In the genomic region with DNA sequence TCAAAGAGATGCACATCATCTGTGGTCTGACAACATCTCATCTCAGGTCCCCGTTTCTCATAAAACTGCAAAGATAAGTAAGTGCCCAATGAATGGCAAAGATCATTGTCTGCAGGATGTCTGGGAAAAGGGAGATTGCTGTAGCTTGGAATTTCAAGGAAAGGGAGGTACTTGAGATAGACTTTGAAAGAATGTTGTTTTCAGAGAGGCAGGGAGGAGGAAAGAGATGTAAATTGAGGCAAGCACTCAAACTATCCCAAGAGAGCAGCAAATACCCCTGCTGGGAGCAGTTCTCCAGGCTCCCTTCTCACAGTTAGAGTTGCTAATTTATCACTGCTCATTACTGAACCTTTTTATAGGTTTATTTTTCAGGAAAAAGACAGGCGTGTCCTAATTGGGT, we compare ENCODE assay signal across 16 cellular contexts.
DNase-seq lines count a peak whose midpoint lies in the region; ATAC-seq and TF ChIP-seq lines count a peak whose summit lies in the region.
"Had no signal": no experiment of that assay in that cellular context is flagged by ENCODE, and none has a peak within 500 bp of the region (broad histone marks: within the 10 kb centered on the region; RNA-seq: fewer than 3 reads in every experiment).

No MANE protein-coding gene starts in this region.

- H3K27ac ChIP-seq in GM23338 (ENCODE audit: low read depth) (peak overlapping the region; percentile 97), OCI-LY7 (ENCODE audit: low read depth, low read length, poor library complexity, severe bottlenecking) (no peak overlapping the region), iPS DF 6.9 (ENCODE audit: low read length) (peak overlapping the region; percentile 55), neural progenitor cell (no peak overlapping the region)
- no peak overlapping the region for H3K27ac ChIP-seq in naive thymus-derived CD4-positive, alpha-beta T cell (ENCODE audit: low read depth, low read length)

- H3K27me3 ChIP-seq in GM23338 (ENCODE audit: insufficient read depth), result no peaks in the 10 kb centered on the region
- no peaks in the 10 kb centered on the region for H3K27me3 ChIP-seq in iPS DF 6.9 (ENCODE audit: control insufficient read depth, insufficient read depth, low read length)
- no peaks in the 10 kb centered on the region for H3K27me3 ChIP-seq in neural progenitor cell
- H3K27me3 ChIP-seq in naive thymus-derived CD4-positive, alpha-beta T cell (ENCODE audit: control insufficient read depth in 2 of 2, insufficient read depth in 2 of 2, low read length in 2 of 2), result no peaks in the 10 kb centered on the region

- H3K36me3 Mint-ChIP-seq in GM23338 (ENCODE audit: low read depth) (peaks cover 24% of the 10 kb centered on the region), neural progenitor cell (peaks cover 2% of the 10 kb centered on the region)
- no peaks in the 10 kb centered on the region for H3K36me3 Mint-ChIP-seq in naive thymus-derived CD4-positive, alpha-beta T cell
- H3K36me3 Mint-ChIP-seq in activated T-cell treated with anti-CD3 and anti-CD28 coated beads, Interleukin-2, amount 50 U/mL, for 72 hours (ENCODE audit: insufficient read depth in 2 of 2), result no peaks in the 10 kb centered on the region

- H3K27me3 Mint-ChIP-seq in GM23338 (ENCODE audit: insufficient read depth, low read depth, poor library complexity) (peaks cover 14% of the 10 kb centered on the region), neural progenitor cell (ENCODE audit: insufficient read depth, low read depth) (no peaks in the 10 kb centered on the region)
- peaks cover 0 to 27% (median 22%) of the 10 kb centered on the region in 5 donors for H3K27me3 Mint-ChIP-seq in naive thymus-derived CD4-positive, alpha-beta T cell
- H3K27me3 Mint-ChIP-seq in activated T-cell treated with anti-CD3 and anti-CD28 coated beads, Interleukin-2, amount 50 U/mL, for 72 hours (ENCODE audit: low read depth), result peaks cover 15% of the 10 kb centered on the region
- H3K27me3 Mint-ChIP-seq: CD4-positive, alpha-beta T cell had no signal

- H3K9me2 ChIP-seq in GM23338 (ENCODE audit: insufficient read depth) (no peaks in the 10 kb centered on the region; the same call in 1 of the 2 replicates), OCI-LY7 (ENCODE audit: insufficient read depth, low read length) (no peaks in the 10 kb centered on the region)

- H3K9me3 ChIP-seq in OCI-LY7 (ENCODE audit: low read length) (no peaks in the 10 kb centered on the region), iPS DF 6.9 (ENCODE audit: control insufficient read depth, insufficient read depth, low read length) (no peaks in the 10 kb centered on the region), neural progenitor cell (ENCODE audit: low read depth) (no peaks in the 10 kb centered on the region)
- no peaks in the 10 kb centered on the region for H3K9me3 ChIP-seq in naive thymus-derived CD4-positive, alpha-beta T cell (ENCODE audit: control insufficient read depth in 2 of 3, low read length in 3 of 3)

- no TSS peak for BruUV-seq in OCI-LY7 (replicated peaks; lab: Mats Ljungman, UMichigan)

- H3K4me3 ChIP-seq in GM23338 (peak overlapping the region; percentile 12; the same call in 1 of the 2 replicates), OCI-LY7 (ENCODE audit: low read depth, low read length, poor library complexity, severe bottlenecking) (no peak overlapping the region), iPS DF 6.9 (ENCODE audit: low read length) (no peak overlapping the region), neural progenitor cell (no peak overlapping the region)
- no peak overlapping the region for H3K4me3 ChIP-seq in naive thymus-derived CD4-positive, alpha-beta T cell (ENCODE audit: low read length)

- H3K27ac Mint-ChIP-seq in GM23338, result peak overlapping the region; percentile 97
- peak overlapping the region; percentile 32 for H3K27ac Mint-ChIP-seq in neural progenitor cell
- H3K27ac Mint-ChIP-seq in naive thymus-derived CD4-positive, alpha-beta T cell, result no peak overlapping the region
- no peak overlapping the region for H3K27ac Mint-ChIP-seq in activated T-cell treated with anti-CD3 and anti-CD28 coated beads, Interleukin-2, amount 50 U/mL, for 72 hours
- H3K27ac Mint-ChIP-seq: CD4-positive, alpha-beta T cell had no signal

- H3K4me3 Mint-ChIP-seq in GM23338 (peak overlapping the region; percentile 36; the same call in 2 of the 3 replicates), neural progenitor cell (no peak overlapping the region)
- H3K4me3 Mint-ChIP-seq in naive thymus-derived CD4-positive, alpha-beta T cell, result no peak overlapping the region
- no peak overlapping the region for H3K4me3 Mint-ChIP-seq in activated T-cell treated with anti-CD3 and anti-CD28 coated beads, Interleukin-2, amount 50 U/mL, for 72 hours
- H3K4me3 Mint-ChIP-seq: CD4-positive, alpha-beta T cell; IgD-negative memory B cell had no signal

- H3F3A ChIP-seq in GM23338 (replicated peaks; ENCODE audit: low read depth) (no peaks in the 10 kb centered on the region), neural progenitor cell (ENCODE audit: low read depth) (peaks cover 19% of the 10 kb centered on the region)

- peaks cover 79% of the 10 kb centered on the region for H3K4me1 Mint-ChIP-seq in GM23338
- H3K4me1 Mint-ChIP-seq in neural progenitor cell, result peaks cover 69% of the 10 kb centered on the region
- no peaks in the 10 kb centered on the region for H3K4me1 Mint-ChIP-seq in naive thymus-derived CD4-positive, alpha-beta T cell
- H3K4me1 Mint-ChIP-seq in activated T-cell treated with anti-CD3 and anti-CD28 coated beads, Interleukin-2, amount 50 U/mL, for 72 hours (ENCODE audit: low read depth), result no peaks in the 10 kb centered on the region

- H3K79me2 ChIP-seq in GM23338 (replicated peaks; ENCODE audit: insufficient read depth) (no peaks in the 10 kb centered on the region), OCI-LY7 (ENCODE audit: insufficient read depth, low read depth, low read length) (no peaks in the 10 kb centered on the region), neural progenitor cell (ENCODE audit: low read depth) (no peaks in the 10 kb centered on the region)

- POLR2A ChIA-PET in OCI-LY7 (lab: Charles Lee), result interaction anchor here (1.0 to 1.2 kb wide), 2 partner anchors 9 to 13 kb away, joined by 3 read pairs; no protein-coding TSS in a partner anchor
- POLR2A ChIA-PET in naive thymus-derived CD4-positive, alpha-beta T cell (lab: Charles Lee), result no interaction called here

- H4K20me1 ChIP-seq in GM23338 (replicated peaks; ENCODE audit: insufficient read depth), result no peaks in the 10 kb centered on the region
- no peaks in the 10 kb centered on the region for H4K20me1 ChIP-seq in OCI-LY7 (ENCODE audit: insufficient read depth, low read length)
- H4K20me1 ChIP-seq in neural progenitor cell (ENCODE audit: low read depth), result no peaks in the 10 kb centered on the region

- CTCF ChIA-PET in OCI-LY7 (lab: Charles Lee; ENCODE audit: unreplicated experiment), result no interaction called here
- CTCF ChIA-PET in naive thymus-derived CD4-positive, alpha-beta T cell (lab: Charles Lee), result no interaction called here

- H2AFZ ChIP-seq in GM23338, result no peak overlapping the region
- peak overlapping the region; percentile 15; the same call in 1 of the 2 replicates for H2AFZ ChIP-seq in OCI-LY7 (ENCODE audit: low read length)
- H2AFZ ChIP-seq in neural progenitor cell (replicated peaks), result peak overlapping the region; percentile 44

- H3K9me3 Mint-ChIP-seq in GM23338, result peaks cover 15% of the 10 kb centered on the region; the same call in 2 of the 3 replicates
- H3K9me3 Mint-ChIP-seq in neural progenitor cell, result peaks cover 3% of the 10 kb centered on the region
- no peaks in the 10 kb centered on the region for H3K9me3 Mint-ChIP-seq in naive thymus-derived CD4-positive, alpha-beta T cell
- H3K9me3 Mint-ChIP-seq in activated T-cell treated with anti-CD3 and anti-CD28 coated beads, Interleukin-2, amount 50 U/mL, for 72 hours, result no peaks in the 10 kb centered on the region
- H3K9me3 Mint-ChIP-seq: CD4-positive, alpha-beta T cell had no signal

- no peak overlapping the region for H3K9ac ChIP-seq in neural progenitor cell

- H3K4me1 ChIP-seq in GM23338 (ENCODE audit: insufficient read depth) (peaks cover 54% of the 10 kb centered on the region), OCI-LY7 (ENCODE audit: insufficient read depth, low read length, poor library complexity, severe bottlenecking) (peaks cover 21% of the 10 kb centered on the region), iPS DF 6.9 (ENCODE audit: control insufficient read depth, insufficient read depth, low read length) (peaks cover 14% of the 10 kb centered on the region), neural progenitor cell (peaks cover 41% of the 10 kb centered on the region)
- H3K4me1 ChIP-seq in naive thymus-derived CD4-positive, alpha-beta T cell (ENCODE audit: control insufficient read depth in 2 of 2, insufficient read depth in 2 of 2, low read length in 2 of 2), result no peaks in the 10 kb centered on the region

- TF ChIP-seq CTCF in GM23338 (conservative IDR thresholded peaks at IDR 0.05; ENCODE audit: low read depth in 2 of 2), result no peak
- TF ChIP-seq CTCF in OCI-LY7 (conservative IDR thresholded peaks at IDR 0.05; ENCODE audit: low read length), result no peak
- TF ChIP-seq CTCF in neural progenitor cell (IDR thresholded peaks at IDR 0.05), result no peak

- no CpG with 5 or more reads among the region's 2 CpGs for WGBS in iPS DF 6.9 (ENCODE audit: insufficient coverage, insufficient read length)

- DNase-seq in GM23338 (ENCODE audit: low spot score) (peak; percentile 83), OCI-LY7 (ENCODE audit: low spot score) (no peak), iPS DF 6.9 (ENCODE audit: low read depth, low spot score) (peak; percentile 52), neural progenitor cell (ENCODE audit: low spot score) (no peak)
- no peak for DNase-seq in naive thymus-derived CD4-positive, alpha-beta T cell
- no peak for DNase-seq in activated T-cell treated with anti-CD3 and anti-CD28 coated beads, Interleukin-2, amount 50 U/mL, for 72 hours
- DNase-seq: CD4-positive, alpha-beta T cell; DND-41; NCI-H1417 treated with DMSO at 0.1 percent for 48 hours; NCI-H2029; NCI-H2171 treated with DMSO at 0.1 percent for 48 hours; NCI-H774; SHP77 had no signal

- peak overlapping the region; percentile 37 for H3K4me2 ChIP-seq in GM23338
- no peak overlapping the region for H3K4me2 ChIP-seq in OCI-LY7 (ENCODE audit: low read length)
- peak overlapping the region; percentile 46 for H3K4me2 ChIP-seq in neural progenitor cell

- intact Hi-C loops in OCI-LY7 (cut with micrococcal nuclease; ENCODE audit: unreplicated experiment), result no loop called here
- intact Hi-C loops in naive thymus-derived CD4-positive, alpha-beta T cell (cut with micrococcal nuclease), result no loop called here

- no peaks in the 10 kb centered on the region; the same call in 1 of the 2 replicates for H3K36me3 ChIP-seq in GM23338 (ENCODE audit: insufficient read depth)
- no peaks in the 10 kb centered on the region for H3K36me3 ChIP-seq in OCI-LY7 (ENCODE audit: insufficient read depth, low read length)
- no peaks in the 10 kb centered on the region for H3K36me3 ChIP-seq in iPS DF 6.9 (ENCODE audit: control insufficient read depth, insufficient read depth, low read length)
- H3K36me3 ChIP-seq in neural progenitor cell, result no peaks in the 10 kb centered on the region
- no peaks in the 10 kb centered on the region for H3K36me3 ChIP-seq in naive thymus-derived CD4-positive, alpha-beta T cell (ENCODE audit: control insufficient read depth in 2 of 3, insufficient read depth in 3 of 3, low read length in 3 of 3)

- peak; percentile 73 for ATAC-seq in GM23338
- ATAC-seq in GM19324 (IDR thresholded peaks at IDR 0.05; ENCODE audit: low FRiP score, unreplicated experiment), result no peak
- ATAC-seq in naive thymus-derived CD4-positive, alpha-beta T cell, result no peak
- no peak for ATAC-seq in HG03196 (IDR thresholded peaks at IDR 0.05; ENCODE audit: unreplicated experiment)
- no peak for ATAC-seq in activated T-cell treated with anti-CD3 and anti-CD28 coated beads, Interleukin-2, amount 50 U/mL, for 72 hours (replicated peaks in 1 of 2)

Comparison
In these comparisons a context has a peak if more than half of its experiments do, and no peak if none do; other contexts are left out.
1. DNase-seq: peak in GM23338 (single experiment) and iPS DF 6.9 (single experiment); none in OCI-LY7 (single experiment), neural progenitor cell (single experiment), naive thymus-derived CD4-positive, alpha-beta T cell (0 of 9) and activated T-cell treated with anti-CD3 and anti-CD28 coated beads, Interleukin-2, amount 50 U/mL, for 72 hours (0 of 2).
2. H3K27ac ChIP-seq: peak in GM23338 (single experiment) and iPS DF 6.9 (single experiment); none in OCI-LY7 (single experiment), neural progenitor cell (single experiment) and naive thymus-derived CD4-positive, alpha-beta T cell (single experiment).
3. H3K27ac Mint-ChIP-seq: peak in GM23338 (single experiment) and neural progenitor cell (single experiment); none in naive thymus-derived CD4-positive, alpha-beta T cell (0 of 9) and activated T-cell treated with anti-CD3 and anti-CD28 coated beads, Interleukin-2, amount 50 U/mL, for 72 hours (single experiment).